9 cellular contexts compared by ENCODE assay signal in genomic region chr2:195477248-195477995, GRCh38.
A peak's percentile ranks its signal among the peaks of the same experiment; 100 is the strongest.
DNase-seq lines count a peak whose midpoint lies in the region; ATAC-seq lines count a peak whose summit lies in the region.
"Had no signal": no experiment of that assay in that cellular context is flagged by ENCODE, and none has a peak within 500 bp of the region (broad histone marks: within the 10 kb centered on the region; RNA-seq: fewer than 3 reads in every experiment).

No MANE protein-coding gene starts in this region.

- DNase-seq in GM04503 (ENCODE audit: low read depth) (peak; percentile 71), HS-5 (ENCODE audit: low read depth) (peak; percentile 51), fibroblast of gingiva (ENCODE audit: low read depth) (peak; percentile 44), DMS53 treated with DMSO at 0.1 percent for 48 hours (lab: John Stamatoyannopoulos, UW; ENCODE audit: unreplicated experiment) (no peak), HT-29 (ENCODE audit: low spot score) (no peak), COR-L47 (lab: John Stamatoyannopoulos, UW) (no peak), GM03348 (ENCODE audit: low spot score) (no peak)

- ATAC-seq in GM21576 (IDR thresholded peaks at IDR 0.05; ENCODE audit: unreplicated experiment) = peak; percentile 53
- ATAC-seq: HepG2 had no signal

Comparison
In these comparisons a context has a peak if more than half of its experiments do, and no peak if none do; other contexts are left out.
1. DNase-seq: peak in GM04503 (single experiment), HS-5 (single experiment) and fibroblast of gingiva (single experiment); none in DMS53 treated with DMSO at 0.1 percent for 48 hours (single experiment), HT-29 (single experiment), COR-L47 (single experiment) and GM03348 (single experiment).